7 cellular contexts compared by ENCODE assay signal in genomic region chr5:93677344-93678021, GRCh38.
DNase-seq lines count a peak whose midpoint lies in the region; ATAC-seq and TF ChIP-seq lines count a peak whose summit lies in the region.

No MANE protein-coding gene starts in this region.

- DNase-seq in HT1080 (ENCODE audit: low read depth): peak; percentile 86
- DNase-seq in SHP77 (lab: John Stamatoyannopoulos, UW): peak; percentile 91 to 92
- DNase-seq in globus pallidus (ENCODE audit: low spot score): peak; percentile 17
- DNase-seq in retinal pigment epithelial cell (ENCODE audit: low read depth): peak; percentile 72
- DNase-seq in CD4-positive, alpha-beta memory T cell: no peak
- no peak for DNase-seq in UCSD-AML1 (lab: John Stamatoyannopoulos, UW; ENCODE audit: unreplicated experiment)

- no peak for ATAC-seq in GM21381 (IDR thresholded peaks at IDR 0.05; ENCODE audit: unreplicated experiment)

- peaks cover 0 to 3% (median 0%) of the 10 kb centered on the region in 4 donors for H3K4me1 Mint-ChIP-seq in CD4-positive, alpha-beta memory T cell

- intact Hi-C loops in CD4-positive, alpha-beta memory T cell (cut with micrococcal nuclease): no loop called here

- no peak overlapping the region for H3K4me3 ChIP-seq in retinal pigment epithelial cell (ENCODE audit: low read length)
- H3K4me3 ChIP-seq in CD4-positive, alpha-beta memory T cell (ENCODE audit: low read length in 2 of 2): no peak overlapping the region

- no peak for TF ChIP-seq CTCF in retinal pigment epithelial cell (conservative IDR thresholded peaks at IDR 0.05; ENCODE audit: low read depth, low read length)

- peaks cover 0 to 2% (median 0%) of the 10 kb centered on the region in 8 donors for H3K9me3 Mint-ChIP-seq in CD4-positive, alpha-beta memory T cell

- no peaks in the 10 kb centered on the region for H3K27me3 ChIP-seq in CD4-positive, alpha-beta memory T cell (ENCODE audit: insufficient read depth, low read length)

- no peaks in the 10 kb centered on the region for H3K27me3 Mint-ChIP-seq in CD4-positive, alpha-beta memory T cell

- POLR2A ChIA-PET in CD4-positive, alpha-beta memory T cell (lab: Charles Lee; ENCODE audit: partially characterized antibody): no interaction called here

- H3K27ac ChIP-seq in CD4-positive, alpha-beta memory T cell (ENCODE audit: low read depth, low read length): no peak overlapping the region

- H3K36me3 ChIP-seq in CD4-positive, alpha-beta memory T cell (ENCODE audit: insufficient read depth, low read length): no peaks in the 10 kb centered on the region

- H3K27ac Mint-ChIP-seq in CD4-positive, alpha-beta memory T cell: no peak overlapping the region

- no peak overlapping the region for H3K4me3 Mint-ChIP-seq in CD4-positive, alpha-beta memory T cell

- H3K9me3 ChIP-seq in CD4-positive, alpha-beta memory T cell (ENCODE audit: control insufficient read depth in 1 of 2, low read length in 2 of 2): no peaks in the 10 kb centered on the region

- H3K4me1 ChIP-seq in CD4-positive, alpha-beta memory T cell (ENCODE audit: insufficient read depth, low read length): no peaks in the 10 kb centered on the region

- CTCF ChIA-PET in CD4-positive, alpha-beta memory T cell (lab: Charles Lee; ENCODE audit: partially characterized antibody): no interaction called here

- H3K36me3 Mint-ChIP-seq in CD4-positive, alpha-beta memory T cell: peaks cover 4 to 11% of the 10 kb centered on the region in 2 donors

Comparison
In these comparisons a context has a peak if more than half of its experiments do, and no peak if none do; other contexts are left out.
1. DNase-seq: peak in HT1080 (single experiment), SHP77 (2 of 2), globus pallidus (single experiment) and retinal pigment epithelial cell (single experiment); none in CD4-positive, alpha-beta memory T cell (0 of 5) and UCSD-AML1 (single experiment).